In the genomic region with DNA sequence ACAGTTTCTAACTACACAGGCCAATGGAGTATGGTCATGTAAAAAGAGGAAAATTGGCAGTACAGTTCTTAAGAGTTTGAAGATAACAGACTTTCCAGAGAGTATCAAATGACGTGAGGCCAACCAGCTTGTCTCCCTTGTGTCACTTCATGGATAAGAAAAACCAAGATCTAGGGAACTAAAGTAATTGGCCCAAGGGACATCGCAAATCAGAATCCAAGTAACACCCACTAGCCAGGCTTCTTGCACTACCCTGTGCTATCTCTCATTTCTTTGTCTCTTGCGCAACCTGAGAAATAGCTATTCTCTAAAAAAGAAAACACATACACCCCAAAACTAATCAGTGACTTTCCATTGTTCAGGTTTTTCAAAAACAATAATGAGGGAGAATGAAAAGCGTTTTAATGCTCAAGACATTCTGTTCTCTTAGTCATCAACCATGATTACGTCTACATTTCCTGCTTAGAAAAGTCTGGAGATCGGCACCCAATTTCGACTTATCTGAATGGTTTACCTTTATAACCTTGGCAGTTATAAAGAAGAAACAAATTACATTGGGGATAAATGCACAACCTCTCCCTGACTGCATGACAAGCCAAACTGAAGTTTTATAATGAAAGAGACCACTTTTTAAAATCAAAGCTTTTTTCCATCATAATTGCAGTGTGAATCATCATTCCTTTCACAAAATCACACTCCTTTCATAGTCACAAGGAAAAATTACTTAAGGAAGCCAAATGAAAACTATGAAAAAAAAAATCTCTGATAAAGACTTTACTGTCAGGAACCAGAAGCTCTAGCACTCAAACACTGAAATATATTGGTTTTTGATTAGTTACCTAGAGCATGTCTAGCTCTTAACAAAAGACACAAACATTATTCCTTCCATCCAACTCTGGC, we compare ENCODE assay signal across 13 cellular contexts. TPM values are rescaled to one million over a fixed set of nuclear protein-coding genes. Genes with fewer than 3 reads are reported as not detected.
DNase-seq lines count a peak whose midpoint lies in the region; ATAC-seq, FAIRE-seq and TF ChIP-seq lines count a peak whose summit lies in the region.
"Had no signal": no experiment of that assay in that cellular context is flagged by ENCODE, and none has a peak within 500 bp of the region (broad histone marks: within the 10 kb centered on the region; RNA-seq: fewer than 3 reads in every experiment).

No MANE protein-coding gene starts in this region.

- no peak for TF ChIP-seq POLR2A in GM12892 (IDR thresholded peaks at IDR 0.05; ENCODE audit: low read depth, low read length)

- intact Hi-C loops in left ventricle myocardium superior (cut with micrococcal nuclease): no loop called here

- FAIRE-seq in GM12892 (lab: Jason Lieb, UNC): no peak

- H3K4me3 ChIP-seq in cardiac fibroblast (replicated peaks in 1 of 2; ENCODE audit: low read depth in 2 of 2, low read length in 2 of 2): no peak overlapping the region
- H3K4me3 ChIP-seq: mucosa of descending colon had no signal

- no peak for TF ChIP-seq CTCF in cardiac fibroblast (IDR thresholded peaks at IDR 0.05; ENCODE audit: low read depth, low read length)

- DNase-seq in HS-5 (ENCODE audit: low read depth): peak; percentile 89
- DNase-seq in cardiac fibroblast (ENCODE audit: low read depth in 2 of 2): peak; percentile 93 to 97
- no peak for DNase-seq in left ventricle myocardium superior
- peak; percentile 57 for DNase-seq in stromal cell of bone marrow (ENCODE audit: low read depth)
- no peak for DNase-seq in GM12892 (ENCODE audit: insufficient read length)
- DNase-seq: activated CD4-positive, alpha-beta memory T cell treated with anti-CD3 and anti-CD28 coated beads, Interleukin-2, amount 10 ng/mL, durations not matched to agents 7 days and 5 days; CD8-positive, alpha-beta T cell; mucosa of descending colon; NCI-H446 treated with DMSO at 0.1 percent for 48 hours; stimulated activated CD4-positive, alpha-beta T cell treated with anti-CD3 and anti-CD28 coated beads, Interleukin-2, amount 100 ng/mL, for 24 hours had no signal

- peak; percentile 82 for ATAC-seq in left ventricle myocardium superior
- ATAC-seq in GM18867 (IDR thresholded peaks at IDR 0.05; ENCODE audit: unreplicated experiment): no peak
- ATAC-seq in HG02938 (IDR thresholded peaks at IDR 0.05; ENCODE audit: unreplicated experiment): no peak
- no peak for ATAC-seq in HG02885 (IDR thresholded peaks at IDR 0.05; ENCODE audit: poor library complexity, unreplicated experiment)
- ATAC-seq: CD8-positive, alpha-beta T cell; mucosa of descending colon had no signal

RNA-seq across cellular contexts. Expression of gene TMTC1, which starts 42.1 kb away (rescaled TPM):
- total RNA-seq in left ventricle myocardium superior: 37.1 TPM
- polyA plus RNA-seq in GM12892 (2012; ENCODE audit: missing spikeins): 0.19 TPM
- total RNA-seq: CD8-positive, alpha-beta T cell had no signal

Comparison
In these comparisons a context has a peak if more than half of its experiments do, and no peak if none do; other contexts are left out.
1. DNase-seq: peak in HS-5 (single experiment), cardiac fibroblast (2 of 2) and stromal cell of bone marrow (single experiment); none in left ventricle myocardium superior (single experiment) and GM12892 (single experiment).